20 cellular contexts compared by ENCODE assay signal in genomic region chr10:14328881-14329280, GRCh38. TPM values are rescaled to one million over a fixed set of nuclear protein-coding genes. Genes with fewer than 3 reads are reported as not detected.
DNase-seq lines count a peak whose midpoint lies in the region; ATAC-seq and TF ChIP-seq lines count a peak whose summit lies in the region.
"Had no signal": no experiment of that assay in that cellular context is flagged by ENCODE, and none has a peak within 500 bp of the region (broad histone marks: within the 10 kb centered on the region; RNA-seq: fewer than 3 reads in every experiment).

No MANE protein-coding gene starts in this region.

- H3K9me3 ChIP-seq in iPS-20b (ENCODE audit: insufficient read depth, low read depth, low read length) (no peaks in the 10 kb centered on the region), stomach smooth muscle (ENCODE audit: control insufficient read depth in 2 of 2, low read length in 2 of 2) (no peaks in the 10 kb centered on the region)
- H3K9me3 ChIP-seq: BE2C had no signal

- DNase-seq in H7: peak; percentile 16
- no peak for DNase-seq in posterior vena cava (ENCODE audit: low spot score)
- DNase-seq in activated naive CD8-positive, alpha-beta T cell treated with anti-CD3 and anti-CD28 coated beads, Interleukin-2, amount 50 U/mL, for 24 hours: no peak
- no peak for DNase-seq in NCI-H446 (lab: John Stamatoyannopoulos, UW)
- DNase-seq: ACHN; BE2C; C1 segment of cervical spinal cord; CD4-positive, CD25-positive, alpha-beta regulatory T cell; CD8-positive, alpha-beta memory T cell; COR-L47; DMS 273 treated with DMSO at 0.1 percent for 48 hours; DMS53; DND-41; EL had no signal

- TF ChIP-seq CTCF in VCaP (conservative IDR thresholded peaks at IDR 0.05): peak; percentile 33

- intact Hi-C loops in posterior vena cava (cut with DNase I): no loop called here

- H3K36me3 Mint-ChIP-seq in activated naive CD8-positive, alpha-beta T cell treated with anti-CD3 and anti-CD28 coated beads, Interleukin-2, amount 50 U/mL, for 24 hours (ENCODE audit: low read depth): no peaks in the 10 kb centered on the region
- H3K36me3 Mint-ChIP-seq: CD4-positive, CD25-positive, alpha-beta regulatory T cell; CD8-positive, alpha-beta memory T cell; IgD-negative memory B cell had no signal

- no peak overlapping the region for H3K4me3 ChIP-seq in H7 (ENCODE audit: insufficient read depth, low read depth, low read length)
- peak overlapping the region; percentile 23; the same call in 1 of the 2 replicates for H3K4me3 ChIP-seq in iPS-20b (ENCODE audit: low read length)
- peak overlapping the region in 1 of 2 donors; percentile 47 for H3K4me3 ChIP-seq in stomach smooth muscle (ENCODE audit: low read length in 2 of 2)
- H3K4me3 ChIP-seq: GM12878 had no signal

- H3K4me3 Mint-ChIP-seq in activated naive CD8-positive, alpha-beta T cell treated with anti-CD3 and anti-CD28 coated beads, Interleukin-2, amount 50 U/mL, for 24 hours: no peak overlapping the region
- H3K4me3 Mint-ChIP-seq: CD4-positive, CD25-positive, alpha-beta regulatory T cell; CD8-positive, alpha-beta memory T cell; IgD-negative memory B cell had no signal

- H3K27ac ChIP-seq in VCaP: no peak overlapping the region
- H3K27ac ChIP-seq in iPS-20b (ENCODE audit: low read length): no peak overlapping the region
- H3K27ac ChIP-seq in stomach smooth muscle (ENCODE audit: low read length): peak overlapping the region; percentile 37

- H3K4me1 ChIP-seq in iPS-20b (ENCODE audit: insufficient read depth, low read length) (peaks cover 22% of the 10 kb centered on the region), stomach smooth muscle (ENCODE audit: control insufficient read depth, insufficient read depth, low read length) (peaks cover 32% of the 10 kb centered on the region)
- H3K4me1 ChIP-seq: BE2C had no signal

- H3K27me3 Mint-ChIP-seq in activated naive CD8-positive, alpha-beta T cell treated with anti-CD3 and anti-CD28 coated beads, Interleukin-2, amount 50 U/mL, for 24 hours: peaks cover 39% of the 10 kb centered on the region

- H3K4me1 Mint-ChIP-seq in activated naive CD8-positive, alpha-beta T cell treated with anti-CD3 and anti-CD28 coated beads, Interleukin-2, amount 50 U/mL, for 24 hours: no peaks in the 10 kb centered on the region

- H3K27ac Mint-ChIP-seq in activated naive CD8-positive, alpha-beta T cell treated with anti-CD3 and anti-CD28 coated beads, Interleukin-2, amount 50 U/mL, for 24 hours: no peak overlapping the region
- H3K27ac Mint-ChIP-seq: CD4-positive, CD25-positive, alpha-beta regulatory T cell; CD8-positive, alpha-beta memory T cell; IgD-negative memory B cell had no signal

- H3K9ac ChIP-seq in iPS-20b (ENCODE audit: low read depth, low read length) (no peak overlapping the region), stomach smooth muscle (ENCODE audit: low read length in 2 of 2) (no peak overlapping the region)

- no peaks in the 10 kb centered on the region for H3K9me3 Mint-ChIP-seq in activated naive CD8-positive, alpha-beta T cell treated with anti-CD3 and anti-CD28 coated beads, Interleukin-2, amount 50 U/mL, for 24 hours
- H3K9me3 Mint-ChIP-seq: IgD-negative memory B cell had no signal

- no peak for ATAC-seq in activated naive CD8-positive, alpha-beta T cell treated with anti-CD3 and anti-CD28 coated beads, Interleukin-2, amount 50 U/mL, for 24 hours
- ATAC-seq: GM12878, HepG2 had no signal

- no peaks in the 10 kb centered on the region for H3K27me3 ChIP-seq in H7 (ENCODE audit: control insufficient read depth, insufficient read depth, low read length)
- peaks cover 7% of the 10 kb centered on the region; the same call in 1 of the 2 replicates for H3K27me3 ChIP-seq in iPS-20b (ENCODE audit: insufficient read depth, low read length)
- H3K27me3 ChIP-seq in stomach smooth muscle (ENCODE audit: control insufficient read depth in 1 of 2, insufficient read depth in 2 of 2, low read length in 2 of 2): peaks cover 0 to 3% of the 10 kb centered on the region in 2 donors

- no peaks in the 10 kb centered on the region for H3K36me3 ChIP-seq in H7 (replicated peaks; ENCODE audit: control insufficient read depth, insufficient read depth, low read length)
- H3K36me3 ChIP-seq in iPS-20b (ENCODE audit: insufficient read depth, low read depth, low read length): no peaks in the 10 kb centered on the region
- no peaks in the 10 kb centered on the region for H3K36me3 ChIP-seq in stomach smooth muscle (ENCODE audit: control insufficient read depth in 2 of 2, insufficient read depth in 2 of 2, low read length in 2 of 2)
- H3K36me3 ChIP-seq: BE2C had no signal

RNA-seq across cellular contexts. Expression of gene FRMD4A, which starts 1.8 kb away (rescaled TPM):
- total RNA-seq in H7 (2014; rRNA removed; shearing (Covaris generic)): 10.8 TPM in 2 replicates
- 10 to 100 TPM; 37.8 to 41.6 TPM for total RNA-seq in posterior vena cava
